35 cellular contexts compared by ENCODE assay signal in the genomic region with DNA sequence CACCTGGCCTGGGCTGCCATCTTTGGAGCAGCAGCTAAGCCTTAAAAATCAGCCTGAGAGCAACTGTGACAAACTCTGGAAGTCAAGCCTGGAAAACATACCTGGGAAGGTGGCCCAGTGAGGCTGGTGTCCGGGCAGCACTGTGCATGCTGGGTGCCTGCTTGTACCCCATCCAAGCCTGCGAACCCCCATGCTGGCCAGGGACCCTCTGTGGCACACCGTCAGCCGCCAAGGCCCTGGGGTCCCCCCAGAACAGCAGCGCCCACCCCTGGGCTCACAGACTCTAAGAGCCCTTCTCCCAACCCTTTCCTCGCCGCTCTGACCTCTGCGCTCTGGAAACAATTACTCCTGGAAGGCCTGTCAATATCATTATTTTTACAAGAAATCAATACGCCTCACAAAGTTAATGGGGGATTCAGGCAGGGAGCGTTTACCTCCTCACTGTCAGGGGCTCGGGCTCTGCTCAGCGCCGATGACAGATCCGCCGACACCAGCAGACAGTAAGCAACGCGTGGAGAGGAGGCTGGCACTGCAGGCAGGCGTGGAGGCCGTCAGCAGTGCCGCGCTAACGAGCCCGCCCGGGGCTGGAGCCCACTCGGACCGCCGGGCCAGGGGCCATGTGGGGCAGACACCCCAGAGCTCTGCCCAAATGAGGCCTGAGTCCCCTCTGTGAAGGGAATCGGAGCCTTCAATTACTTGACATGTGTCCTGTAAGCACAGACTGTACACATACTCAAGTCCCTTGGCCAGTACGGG. TPM values are rescaled to one million over a fixed set of nuclear protein-coding genes. Genes with fewer than 3 reads are reported as not detected.
"Had no signal": no experiment of that assay in that cellular context is flagged by ENCODE, and none has a peak within 500 bp of the region (broad histone marks: within the 10 kb centered on the region; RNA-seq: fewer than 3 reads in every experiment).

No MANE protein-coding gene starts in this region.

- ATAC-seq: activated CD8-positive, alpha-beta memory T cell treated with anti-CD3 and anti-CD28 coated beads, Interleukin-2, amount 10 ng/mL, durations not matched to agents 7 days and 5 days; activated naive CD4-positive, alpha-beta T cell treated with anti-CD3 and anti-CD28 coated beads, Interleukin-2, amount 50 U/mL, for 72 hours; body of pancreas had no signal

- H3K4me1 ChIP-seq: adrenal gland, body of pancreas, breast epithelium had no signal

- H3K36me3 Mint-ChIP-seq: activated CD8-positive, alpha-beta memory T cell treated with anti-CD3 and anti-CD28 coated beads, Interleukin-2, amount 10 ng/mL, durations not matched to agents 7 days and 5 days; activated naive CD4-positive, alpha-beta T cell treated with anti-CD3 and anti-CD28 coated beads, Interleukin-2, amount 50 U/mL, for 72 hours had no signal

- H3K27ac Mint-ChIP-seq: activated CD4-positive, alpha-beta memory T cell treated with anti-CD3 and anti-CD28 coated beads, Interleukin-2, amount 10 ng/mL, durations not matched to agents 7 days and 5 days; activated CD8-positive, alpha-beta memory T cell treated with anti-CD3 and anti-CD28 coated beads, Interleukin-2, amount 10 ng/mL, durations not matched to agents 7 days and 5 days; activated naive CD4-positive, alpha-beta T cell treated with anti-CD3 and anti-CD28 coated beads, Interleukin-2, amount 50 U/mL, for 72 hours had no signal

- H3K4me3 Mint-ChIP-seq: activated CD4-positive, alpha-beta memory T cell treated with anti-CD3 and anti-CD28 coated beads, Interleukin-2, amount 10 ng/mL, durations not matched to agents 7 days and 5 days; activated CD8-positive, alpha-beta memory T cell treated with anti-CD3 and anti-CD28 coated beads, Interleukin-2, amount 10 ng/mL, durations not matched to agents 7 days and 5 days had no signal

- DNase-seq: activated CD4-positive, alpha-beta memory T cell treated with anti-CD3 and anti-CD28 coated beads, Interleukin-2, amount 10 ng/mL, durations not matched to agents 7 days and 5 days; activated CD4-positive, alpha-beta T cell treated with anti-CD3 and anti-CD28 coated beads for 1 hour; activated CD4-positive, alpha-beta T cell treated with anti-CD3 and anti-CD28 coated beads for 48 hours; activated CD4-positive, CD25-positive, alpha-beta regulatory T cell; activated CD8-positive, alpha-beta memory T cell treated with anti-CD3 and anti-CD28 coated beads for 24 hours; activated CD8-positive, alpha-beta memory T cell treated with anti-CD3 and anti-CD28 coated beads, Interleukin-2, amount 10 ng/mL, durations not matched to agents 7 days and 5 days; activated CD8-positive, alpha-beta memory T cell treated with anti-CD3 and anti-CD28 coated beads, Interleukin-2, amount 50 U/mL, for 48 hours; activated gamma-delta T cell; activated naive CD4-positive, alpha-beta T cell treated with Interleukin-2 at 50 U/mL for 16 hours; activated T-cell treated with anti-CD3 and anti-CD28 coated beads, Interleukin-2, amount 50 U/mL, for 48 hours; adrenal gland; body of pancreas; Kasumi-1; KG1; MG63; NCI-H1048; NCI-H1105 treated with DMSO at 0.1 percent for 48 hours; NCI-H1436; NCI-H1694; NCI-H1930; NCI-H510A; NCI-H526; NCI-H748 treated with DMSO at 0.1 percent for 48 hours; NK-92 treated with Interleukin-12 subunit alpha and Interleukin-12 subunit beta, amount 100 ng/mL, for 24 hours; PC-9; SHP77; SJCRH30; T1000; WERI-Rb-1 had no signal

- H3K36me3 ChIP-seq: adrenal gland, breast epithelium, MG63, SJCRH30, WERI-Rb-1 had no signal

- H3K9me3 ChIP-seq: adrenal gland, body of pancreas, breast epithelium, MG63, SJCRH30 had no signal

- H3K27me3 ChIP-seq: adrenal gland, body of pancreas, breast epithelium, MG63, SJCRH30 had no signal

- H3K4me3 ChIP-seq: adrenal gland, body of pancreas, breast epithelium, MG63, PC-9, SJCRH30, SK-N-MC had no signal

- H3K9me3 Mint-ChIP-seq: activated CD4-positive, alpha-beta memory T cell treated with anti-CD3 and anti-CD28 coated beads, Interleukin-2, amount 10 ng/mL, durations not matched to agents 7 days and 5 days; activated naive CD4-positive, alpha-beta T cell treated with anti-CD3 and anti-CD28 coated beads, Interleukin-2, amount 50 U/mL, for 72 hours had no signal

- H3K4me1 Mint-ChIP-seq: activated CD4-positive, alpha-beta memory T cell treated with anti-CD3 and anti-CD28 coated beads, Interleukin-2, amount 10 ng/mL, durations not matched to agents 7 days and 5 days; activated CD8-positive, alpha-beta memory T cell treated with anti-CD3 and anti-CD28 coated beads, Interleukin-2, amount 10 ng/mL, durations not matched to agents 7 days and 5 days had no signal

- H3K27ac ChIP-seq: adrenal gland, body of pancreas, breast epithelium, PC-9, SJCRH30, SK-N-MC, WERI-Rb-1 had no signal

RNA-seq across cellular contexts. Expression of gene EBF3, which starts 54.4 kb away (rescaled TPM):
- total RNA-seq: activated CD4-positive, alpha-beta memory T cell treated with anti-CD3 and anti-CD28 coated beads, Interleukin-2, amount 10 ng/mL, durations not matched to agents 7 days and 5 days; activated CD8-positive, alpha-beta memory T cell treated with anti-CD3 and anti-CD28 coated beads, Interleukin-2, amount 10 ng/mL, durations not matched to agents 7 days and 5 days; activated naive CD4-positive, alpha-beta T cell treated with anti-CD3 and anti-CD28 coated beads, Interleukin-2, amount 50 U/mL, for 72 hours; OCI-LY7; PC-9; T-helper 1 cell treated with Interleukin-12 subunit alpha and Interleukin-12 subunit beta and Interleukin-4 antibody, amounts not matched to agents 30 ng/mL and 1 ng/mL, for 36 hours; T-helper 2 cell treated with Interferon-gamma antibody and Interleukin-4, amounts not matched to agents 100 ng/mL and 5 ng/mL, for 36 hours had no signal
